Comparison of ENCODE assay signal across 9 cellular contexts in the genomic region with DNA sequence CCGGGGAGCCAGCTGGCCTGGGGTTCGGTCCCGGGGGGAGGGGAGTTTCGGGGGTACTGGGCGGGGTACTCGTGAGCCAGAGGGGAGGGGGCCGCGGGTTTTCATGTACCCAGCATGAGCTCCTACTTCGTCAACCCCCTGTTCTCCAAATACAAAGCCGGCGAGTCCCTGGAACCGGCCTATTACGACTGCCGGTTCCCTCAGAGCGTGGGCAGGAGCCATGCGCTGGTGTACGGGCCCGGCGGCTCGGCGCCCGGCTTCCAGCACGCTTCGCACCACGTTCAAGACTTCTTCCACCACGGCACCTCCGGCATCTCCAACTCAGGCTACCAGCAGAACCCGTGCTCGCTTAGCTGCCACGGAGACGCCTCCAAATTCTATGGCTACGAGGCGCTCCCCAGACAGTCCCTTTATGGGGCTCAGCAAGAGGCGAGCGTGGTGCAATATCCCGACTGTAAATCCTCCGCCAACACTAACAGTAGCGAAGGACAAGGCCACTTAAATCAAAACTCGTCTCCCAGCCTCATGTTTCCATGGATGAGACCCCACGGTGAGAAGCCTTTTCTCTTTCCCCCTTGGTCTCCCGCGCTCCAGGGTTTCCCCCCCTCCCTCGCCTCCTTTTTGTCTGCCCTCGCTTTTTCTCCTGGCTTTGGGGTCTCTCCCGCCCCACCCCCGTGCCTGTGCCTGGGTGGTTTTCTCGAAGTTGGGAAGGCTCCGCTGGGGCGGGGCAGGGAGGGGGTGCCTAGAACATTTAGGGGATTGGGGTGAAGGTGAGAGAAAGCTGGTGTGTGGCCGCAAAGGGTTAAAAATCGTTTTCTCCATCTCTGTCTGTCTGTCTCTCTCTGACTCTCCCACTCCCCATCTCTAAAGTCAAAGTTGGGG. TPM values are rescaled to one million over a fixed set of nuclear protein-coding genes. Genes with fewer than 3 reads are reported as not detected.
A peak's percentile ranks its signal among the peaks of the same experiment; 100 is the strongest.
DNase-seq lines count a peak whose midpoint lies in the region; ATAC-seq and TF ChIP-seq lines count a peak whose summit lies in the region.
"Had no signal": no experiment of that assay in that cellular context is flagged by ENCODE, and none has a peak within 500 bp of the region (broad histone marks: within the 10 kb centered on the region; RNA-seq: fewer than 3 reads in every experiment).

No MANE protein-coding gene starts in this region.

- peak; percentile 46 to 49 (median 47) for ATAC-seq in T-cell (replicated peaks in 1 of 4)
- ATAC-seq in stimulated activated effector memory CD8-positive, alpha-beta T cell treated with anti-CD3 and anti-CD28 coated beads, Interleukin-12 subunit alpha, Interleukin-12 subunit beta, amount 100 ng/mL, for 72 hours, result peak; percentile 53

- peaks cover 32 to 40% (median 39%) of the 10 kb centered on the region in 3 donors for H3K4me1 Mint-ChIP-seq in T-cell
- peaks cover 43% of the 10 kb centered on the region for H3K4me1 Mint-ChIP-seq in stimulated activated effector memory CD8-positive, alpha-beta T cell treated with anti-CD3 and anti-CD28 coated beads, Interleukin-12 subunit alpha, Interleukin-12 subunit beta, amount 100 ng/mL, for 72 hours

- H3K9me3 Mint-ChIP-seq in T-cell, result no peaks in the 10 kb centered on the region
- no peaks in the 10 kb centered on the region for H3K9me3 Mint-ChIP-seq in stimulated activated effector memory CD8-positive, alpha-beta T cell treated with anti-CD3 and anti-CD28 coated beads, Interleukin-12 subunit alpha, Interleukin-12 subunit beta, amount 100 ng/mL, for 72 hours

- peaks cover 75 to 93% of the 10 kb centered on the region in 2 donors for H3K27me3 Mint-ChIP-seq in T-cell

- CTCF ChIA-PET in T-cell (lab: Charles Lee), result interaction anchor here (0.6 to 4.4 kb wide), 17 partner anchors 10 to 246 kb away, joined by 3 to 41 read pairs (median 5); partner anchors contain the start of genes HOXC5 (in 1 of the 2), HOXC9 (in 1 of the 2) and SMUG1 (in 1 of the 2)

- peak overlapping the region in 1 of 2 donors; percentile 36 for H3K27ac Mint-ChIP-seq in T-cell
- H3K27ac Mint-ChIP-seq in stimulated activated effector memory CD8-positive, alpha-beta T cell treated with anti-CD3 and anti-CD28 coated beads, Interleukin-12 subunit alpha, Interleukin-12 subunit beta, amount 100 ng/mL, for 72 hours, result no peak overlapping the region

- no peak for TF ChIP-seq CTCF in fibroblast of mammary gland (conservative IDR thresholded peaks at IDR 0.05; ENCODE audit: control insufficient read depth, insufficient read depth, low read depth, low read length)

- peak overlapping the region; percentile 49 to 81 (median 62) for H3K4me3 Mint-ChIP-seq in T-cell
- H3K4me3 Mint-ChIP-seq in stimulated activated effector memory CD8-positive, alpha-beta T cell treated with anti-CD3 and anti-CD28 coated beads, Interleukin-12 subunit alpha, Interleukin-12 subunit beta, amount 100 ng/mL, for 72 hours, result peak overlapping the region; percentile 67

- peak; percentile 51 for DNase-seq in NCI-H1092 treated with DMSO at 0.1 percent for 48 hours (lab: John Stamatoyannopoulos, UW)
- no peak for DNase-seq in NCI-H1092 (lab: John Stamatoyannopoulos, UW)
- DNase-seq in T-cell, result peak in 5 of 34 experiments; percentile 22 to 38 (median 23)
- no peak for DNase-seq in fibroblast of mammary gland (ENCODE audit: low read depth)
- no peak for DNase-seq in stimulated activated effector memory CD8-positive, alpha-beta T cell treated with anti-CD3 and anti-CD28 coated beads, Interleukin-12 subunit alpha, Interleukin-12 subunit beta, amount 100 ng/mL, for 72 hours (ENCODE audit: low spot score in 2 of 2)
- no peak for DNase-seq in NCI-H526 treated with DMSO at 0.1 percent for 48 hours (lab: John Stamatoyannopoulos, UW)
- no peak for DNase-seq in foreskin melanocyte
- no peak for DNase-seq in UCSD-AML1 (lab: John Stamatoyannopoulos, UW; ENCODE audit: unreplicated experiment)
- DNase-seq: NCI-H2029 treated with DMSO at 0.1 percent for 48 hours had no signal

- no peaks in the 10 kb centered on the region for H3K36me3 Mint-ChIP-seq in T-cell
- H3K36me3 Mint-ChIP-seq in stimulated activated effector memory CD8-positive, alpha-beta T cell treated with anti-CD3 and anti-CD28 coated beads, Interleukin-12 subunit alpha, Interleukin-12 subunit beta, amount 100 ng/mL, for 72 hours, result peaks cover 6% of the 10 kb centered on the region

- POLR2A ChIA-PET in T-cell (lab: Charles Lee), result interaction anchor here (0.7 kb wide), 2 partner anchors 62 to 454 kb away, joined by 6 to 8 read pairs; no protein-coding TSS in a partner anchor

- H3K4me3 ChIP-seq in fibroblast of mammary gland (ENCODE audit: control insufficient read depth, low read depth, low read length), result peak overlapping the region; percentile 88

RNA-seq across cellular contexts. Expression of gene HOXC8, which starts 0.6 kb away (rescaled TPM):
- not detected for total RNA-seq in T-cell

RNA-seq across cellular contexts. Expression of gene HOXC9, which starts 9.5 kb away (rescaled TPM):
- not detected for total RNA-seq in T-cell

RNA-seq across cellular contexts. Expression of gene HOXC6, which starts 18.8 kb away (rescaled TPM):
- not detected for total RNA-seq in T-cell

RNA-seq across cellular contexts. Expression of gene HOXC5, which starts 23.4 kb away (rescaled TPM):
- total RNA-seq in T-cell, result not detected

RNA-seq across cellular contexts. Expression of gene HOXC10, which starts 24.5 kb away (rescaled TPM):
- total RNA-seq in T-cell, result under 1 TPM in 1 of 5 donors, not detected in 4; 0.30 TPM
